Comparison of ENCODE assay signal across 8 cellular contexts in genomic region chr3:171458857-171459129, GRCh38. TPM values are rescaled to one million over a fixed set of nuclear protein-coding genes. Genes with fewer than 3 reads are reported as not detected.
A peak's percentile ranks its signal among the peaks of the same experiment; 100 is the strongest.
DNase-seq lines count a peak whose midpoint lies in the region; ATAC-seq and TF ChIP-seq lines count a peak whose summit lies in the region.

No MANE protein-coding gene starts in this region.

- DNase-seq in activated naive CD4-positive, alpha-beta T cell treated with anti-CD3 and anti-CD28 coated beads for 36 hours, result no peak
- no peak for DNase-seq in activated naive CD4-positive, alpha-beta T cell treated with anti-CD3 and anti-CD28 coated beads, Interleukin-2, amount 50 U/mL, for 16 hours
- DNase-seq in lung (ENCODE audit: low spot score), result no peak
- no peak for DNase-seq in transverse colon
- no peak for DNase-seq in NOMO-1 (lab: John Stamatoyannopoulos, UW; ENCODE audit: unreplicated experiment in 2 of 2)
- DNase-seq in NCI-H345 treated with DMSO at 0.1 percent for 48 hours (lab: John Stamatoyannopoulos, UW; ENCODE audit: unreplicated experiment), result no peak

- peaks cover 41% of the 10 kb centered on the region for H3K4me1 Mint-ChIP-seq in activated naive CD4-positive, alpha-beta T cell treated with anti-CD3 and anti-CD28 coated beads for 36 hours (ENCODE audit: low read depth)
- H3K4me1 Mint-ChIP-seq in brain, result peaks cover 14% of the 10 kb centered on the region

- intact Hi-C loops in activated naive CD4-positive, alpha-beta T cell treated with anti-CD3 and anti-CD28 coated beads for 36 hours (cut with micrococcal nuclease), result loop anchor here (1.0 to 10.0 kb wide), 6 partner anchors 46 to 1104 kb away; partner anchors contain the start of genes SKIL and TNFSF10
- intact Hi-C loops in transverse colon (cut with DNase I; ENCODE audit: low total_unique reads), result no loop called here

- H3K27me3 Mint-ChIP-seq in activated naive CD4-positive, alpha-beta T cell treated with anti-CD3 and anti-CD28 coated beads for 36 hours (ENCODE audit: low read depth), result no peaks in the 10 kb centered on the region
- H3K27me3 Mint-ChIP-seq in brain, result peaks cover 26% of the 10 kb centered on the region

- WGBS in lung, 2 donors, result 1 to 2% methylated on average over 6 of the region's 6 CpGs
- 1% methylated on average over 6 of the region's 6 CpGs; no CpG with 5 or more reads in 1 of the 2 donors for WGBS in transverse colon (ENCODE audit: low coverage in 1 of 2), 2 donors

- TF ChIP-seq CTCF in brain (conservative IDR thresholded peaks at IDR 0.05), result no peak
- no peak for TF ChIP-seq CTCF in lung (IDR thresholded peaks at IDR 0.05; ENCODE audit: control extremely low read depth, extremely low read depth)
- TF ChIP-seq CTCF in transverse colon (IDR thresholded peaks at IDR 0.05), result no peak

- peaks cover 2 to 3% of the 10 kb centered on the region in 2 donors for H3K4me1 ChIP-seq in lung (ENCODE audit: control insufficient read depth in 2 of 2, insufficient read depth in 2 of 2, low read length in 2 of 2)
- H3K4me1 ChIP-seq in transverse colon, result peaks cover 0 to 36% (median 22%) of the 10 kb centered on the region in 4 donors

- no peaks in the 10 kb centered on the region for H3K9me3 Mint-ChIP-seq in activated naive CD4-positive, alpha-beta T cell treated with anti-CD3 and anti-CD28 coated beads for 36 hours
- H3K9me3 Mint-ChIP-seq in brain, result no peaks in the 10 kb centered on the region

- no peak for TF ChIP-seq EP300 in transverse colon (IDR thresholded peaks at IDR 0.05; ENCODE audit: low read depth)

- no peaks in the 10 kb centered on the region for H3K36me3 Mint-ChIP-seq in activated naive CD4-positive, alpha-beta T cell treated with anti-CD3 and anti-CD28 coated beads for 36 hours (ENCODE audit: low read depth)
- no peaks in the 10 kb centered on the region for H3K36me3 Mint-ChIP-seq in brain

- H3K27ac Mint-ChIP-seq in activated naive CD4-positive, alpha-beta T cell treated with anti-CD3 and anti-CD28 coated beads for 36 hours, result peak overlapping the region; percentile 79
- peak overlapping the region; percentile 93 to 98 (median 97) for H3K27ac Mint-ChIP-seq in brain

- H3K4me3 ChIP-seq in lung (peak overlapping the region; percentile 45), transverse colon (peak overlapping the region; percentile 69 to 85 (median 78))

- CTCF ChIA-PET in activated naive CD4-positive, alpha-beta T cell treated with anti-CD3 and anti-CD28 coated beads for 36 hours (lab: Charles Lee), result interaction anchor here (1.2 kb wide), 1 partner anchor 210 kb away, joined by 3 read pairs; no protein-coding TSS in a partner anchor

- ATAC-seq in lung (ENCODE audit: insufficient read depth, low FRiP score) (no peak), HG02884 (IDR thresholded peaks at IDR 0.05; ENCODE audit: unreplicated experiment) (no peak)

- peak overlapping the region in 1 of 2 donors; percentile 81 for H3K27ac ChIP-seq in lung (ENCODE audit: low read depth in 1 of 2, low read length in 1 of 2)
- H3K27ac ChIP-seq in transverse colon, result peak overlapping the region; percentile 90 to 95 (median 92)

- no peaks in the 10 kb centered on the region for H3K9me3 ChIP-seq in lung (ENCODE audit: control insufficient read depth in 2 of 2, insufficient read depth in 1 of 2, low read length in 1 of 2)
- H3K9me3 ChIP-seq in transverse colon, result no peaks in the 10 kb centered on the region

- peak overlapping the region; percentile 84 for H3K4me3 Mint-ChIP-seq in activated naive CD4-positive, alpha-beta T cell treated with anti-CD3 and anti-CD28 coated beads for 36 hours
- peak overlapping the region; percentile 91 to 99 (median 97) for H3K4me3 Mint-ChIP-seq in brain

- TF ChIP-seq POLR2A in transverse colon (IDR thresholded peaks at IDR 0.05), result no peak

- H3K36me3 ChIP-seq in lung (ENCODE audit: control insufficient read depth in 2 of 2, insufficient read depth in 2 of 2, low read length in 2 of 2) (no peaks in the 10 kb centered on the region), transverse colon (no peaks in the 10 kb centered on the region)

- in situ Hi-C loops in transverse colon (cut with MboI; ENCODE audit: low pct_ligation_motif_present in 1 of 4, low pct_unique_long_range_greater_than_20kb in 1 of 4, low sequenced_read_pairs in 3 of 4), result no loop called here

- H3K27me3 ChIP-seq in lung (ENCODE audit: control insufficient read depth, insufficient read depth), result no peaks in the 10 kb centered on the region
- H3K27me3 ChIP-seq in transverse colon, result no peaks in the 10 kb centered on the region

RNA-seq across cellular contexts. Expression of gene TNIK, which starts 1.4 kb away (rescaled TPM):
- total RNA-seq in activated naive CD4-positive, alpha-beta T cell treated with anti-CD3 and anti-CD28 coated beads for 36 hours, result 10 to 100 TPM; 27.0 to 28.8 TPM
- polyA plus RNA-seq in brain (ENCODE audit: insufficient read depth, low read depth, low replicate concordance), result 26.3 TPM
- 10 to 100 TPM; 18.3 to 36.3 TPM for total RNA-seq in lung
- 10 to 100 TPM in 1 of 2 donors, 1 to 10 TPM in 1; 9.4 to 10.3 TPM for polyA plus RNA-seq in lung
- 10 to 100 TPM; 32.9 to 52.0 (median 40.2) TPM for total RNA-seq in transverse colon
